22 cellular contexts compared by ENCODE assay signal in genomic region chr2:228841475-228841874, GRCh38.
DNase-seq lines count a peak whose midpoint lies in the region; ATAC-seq and TF ChIP-seq lines count a peak whose summit lies in the region.
"Had no signal": no experiment of that assay in that cellular context is flagged by ENCODE, and none has a peak within 500 bp of the region (broad histone marks: within the 10 kb centered on the region; RNA-seq: fewer than 3 reads in every experiment).

No MANE protein-coding gene starts in this region.

- no peaks in the 10 kb centered on the region for H3K4me1 ChIP-seq in left ventricle myocardium inferior

- intact Hi-C loops in Right ventricle myocardium inferior (cut with DNase I), result no loop called here
- intact Hi-C loops in left cardiac atrium (cut with DNase I), result no loop called here
- intact Hi-C loops in left ventricle myocardium inferior (cut with micrococcal nuclease), result no loop called here
- intact Hi-C loops in sciatic nerve (cut with DNase I), result no loop called here

- no peaks in the 10 kb centered on the region for H3K27me3 ChIP-seq in left ventricle myocardium inferior (ENCODE audit: low read depth)

- H3K36me3 ChIP-seq in SK-N-MC (ENCODE audit: insufficient read depth, low read length) (no peaks in the 10 kb centered on the region), left ventricle myocardium inferior (no peaks in the 10 kb centered on the region)

- peak overlapping the region; percentile 44 for H3K27ac ChIP-seq in SK-N-MC
- peak overlapping the region; percentile 59 for H3K27ac ChIP-seq in left ventricle myocardium inferior (replicated peaks)
- no peak overlapping the region for H3K27ac ChIP-seq in RWPE1
- H3K27ac ChIP-seq: 22Rv1, C4-2B, GM23248 had no signal

- POLR2A ChIA-PET in RWPE1 (lab: Yijun Ruan, JAX; ENCODE audit: low non-redundant PET), result no interaction called here

- ATAC-seq in Right ventricle myocardium inferior (peak; percentile 47), left cardiac atrium (no peak), sciatic nerve (peak; percentile 45), HG03565 (IDR thresholded peaks at IDR 0.05; ENCODE audit: unreplicated experiment) (no peak)

- H3K4me3 ChIP-seq in SK-N-MC, result no peak overlapping the region
- H3K4me3 ChIP-seq in left ventricle myocardium inferior, result no peak overlapping the region
- H3K4me3 ChIP-seq: GM23248 had no signal

- TF ChIP-seq CTCF in left ventricle myocardium inferior (IDR thresholded peaks at IDR 0.05; ENCODE audit: borderline replicate concordance) (no peak), RWPE1 (conservative IDR thresholded peaks at IDR 0.05; ENCODE audit: low read depth) (no peak)

- H3K9me3 ChIP-seq in SK-N-MC (ENCODE audit: low read depth, low read length) (no peaks in the 10 kb centered on the region), left ventricle myocardium inferior (replicated peaks) (no peaks in the 10 kb centered on the region)

- no peak overlapping the region for H3K9ac ChIP-seq in SK-N-MC (ENCODE audit: insufficient read length)
- H3K9ac ChIP-seq: GM23248 had no signal

- no peak for DNase-seq in Right ventricle myocardium inferior (ENCODE audit: missing footprints)
- no peak for DNase-seq in left cardiac atrium
- no peak for DNase-seq in SK-N-MC (ENCODE audit: low read depth, low spot score)
- DNase-seq in left ventricle myocardium inferior, result no peak
- no peak for DNase-seq in sciatic nerve (ENCODE audit: low spot score)
- no peak for DNase-seq in SIG-M5 (lab: John Stamatoyannopoulos, UW)
- DNase-seq in RWPE1 (ENCODE audit: low spot score), result no peak
- DNase-seq: ACHN, AML-193, GM23248, H9, HFFc6, KBM-7, MM.1S, NCI-H1048, NCI-H1417 treated with DMSO at 0.1 percent for 48 hours, NCI-H187, NCI-H446, NCI-H526 had no signal

- CTCF ChIA-PET in RWPE1 (lab: Yijun Ruan, JAX), result no interaction called here

Comparison
In these comparisons a context has a peak if more than half of its experiments do, and no peak if none do; other contexts are left out.
1. ATAC-seq: peak in Right ventricle myocardium inferior (single experiment) and sciatic nerve (single experiment); none in left cardiac atrium (0 of 2) and HG03565 (single experiment).